In genomic region chr4:102449751-102450352, GRCh38 we compare ENCODE assay signal across 9 cellular contexts. TPM values are rescaled to one million over a fixed set of nuclear protein-coding genes. Genes with fewer than 3 reads are reported as not detected.
A peak's percentile ranks its signal among the peaks of the same experiment; 100 is the strongest.
DNase-seq lines count a peak whose midpoint lies in the region; ATAC-seq, FAIRE-seq and TF ChIP-seq lines count a peak whose summit lies in the region.
"Had no signal": no experiment of that assay in that cellular context is flagged by ENCODE, and none has a peak within 500 bp of the region (broad histone marks: within the 10 kb centered on the region; RNA-seq: fewer than 3 reads in every experiment).

No MANE protein-coding gene starts in this region.

- no peaks in the 10 kb centered on the region for H3K9me2 ChIP-seq in HCT116 (ENCODE audit: insufficient read depth)

- intact Hi-C loops in HCT116 (cut with micrococcal nuclease) = loop anchor here (2.0 to 5.0 kb wide), 4 partner anchors 172 to 642 kb away; partner anchors contain the start of gene UBE2D3
- intact Hi-C loops in left colon (cut with DNase I, micrococcal nuclease) = loop anchor here in 1 of 2 donors (10.0 kb wide), 2 partner anchors 165 to 655 kb away; no protein-coding TSS in a partner anchor

- H3K4me2 ChIP-seq in HCT116 (ENCODE audit: low read length) = no peak overlapping the region
- H3K4me2 ChIP-seq: BLaER1 had no signal

- POLR2A ChIA-PET in HCT116 (lab: Charles Lee) = no interaction called here
- POLR2A ChIA-PET in T-cell (lab: Charles Lee) = no interaction called here

- TF ChIP-seq CTCF in HCT116 (IDR thresholded peaks at IDR 0.05 in 2 of 3, conservative IDR thresholded peaks at IDR 0.05 in 1 of 3; ENCODE audit: borderline replicate concordance in 1 of 3, insufficient read depth in 1 of 3, low read depth in 2 of 3, low read length in 2 of 3) (peak; percentile 54 to 82 (median 80)), bronchial epithelial cell (IDR thresholded peaks at IDR 0.05; ENCODE audit: insufficient read depth, low read length, severe bottlenecking) (peak; percentile 62)

- H3K9me3 ChIP-seq in HCT116 (ENCODE audit: control insufficient read depth in 1 of 2, insufficient read depth in 1 of 2, low read depth in 1 of 2, low read length in 2 of 2) = no peaks in the 10 kb centered on the region
- H3K9me3 ChIP-seq: BLaER1 had no signal

- no peaks in the 10 kb centered on the region for H3K4me1 ChIP-seq in HCT116 (ENCODE audit: control insufficient read depth in 1 of 2, insufficient read depth in 2 of 2, low read length in 2 of 2)

- H3K9ac ChIP-seq in HCT116 (ENCODE audit: low read length) = no peak overlapping the region
- H3K9ac ChIP-seq: BLaER1 had no signal

- no peaks in the 10 kb centered on the region for H3K9me3 Mint-ChIP-seq in T-cell

- peaks cover 0 to 1% of the 10 kb centered on the region in 2 donors for H3K27me3 Mint-ChIP-seq in T-cell

- peak; percentile 88 for TF ChIP-seq RAD21 in HCT116 (IDR thresholded peaks at IDR 0.05; ENCODE audit: low read depth)

- CTCF ChIA-PET in HCT116 (lab: Charles Lee) = interaction anchor here (1.1 to 1.4 kb wide), 3 partner anchors 162 to 559 kb away, joined by 3 to 4 read pairs (median 3); no protein-coding TSS in a partner anchor
- CTCF ChIA-PET in T-cell (lab: Charles Lee) = interaction anchor here in 1 of 2 donors (0.8 to 2.3 kb wide), 5 partner anchors 13 to 559 kb away, joined by 3 to 15 read pairs (median 3); no protein-coding TSS in a partner anchor

- no peak for FAIRE-seq in bronchial epithelial cell (lab: Jason Lieb, UNC)

- no TSS peak for BruUV-seq in HCT116 (replicated peaks; lab: Mats Ljungman, UMichigan)

- H2AFZ ChIP-seq in HCT116 (ENCODE audit: low read depth, low read length, poor library complexity, severe bottlenecking) = no peak overlapping the region

- H3K36me3 ChIP-seq in HCT116 (ENCODE audit: control insufficient read depth in 1 of 2, insufficient read depth in 2 of 2, low read length in 2 of 2) (no peaks in the 10 kb centered on the region), bronchial epithelial cell (ENCODE audit: control insufficient read depth, insufficient read depth, low read length) (no peaks in the 10 kb centered on the region)
- H3K36me3 ChIP-seq: BLaER1 had no signal

- RAD21 ChIA-PET in HCT116 (lab: Charles Lee; ENCODE audit: low non-redundant PET in 1 of 2, low total read pairs in 2 of 2, uncharacterized antibody in 2 of 2, unreplicated experiment in 2 of 2) = interaction anchor here in 1 of 2 experiments (1.6 kb wide), 1 partner anchor 171 kb away, joined by 5 read pairs; no protein-coding TSS in a partner anchor

- H3K27ac ChIP-seq in HCT116 (ENCODE audit: low read depth, low read length) = no peak overlapping the region
- H3K27ac ChIP-seq: BLaER1 had no signal

- H3K27me3 ChIP-seq in HCT116 (ENCODE audit: insufficient read depth, low read length) = no peaks in the 10 kb centered on the region
- no peaks in the 10 kb centered on the region for H3K27me3 ChIP-seq in bronchial epithelial cell (ENCODE audit: control insufficient read depth, insufficient read depth, low read length)
- H3K27me3 ChIP-seq: BLaER1 had no signal

- no peaks in the 10 kb centered on the region for H3K79me2 ChIP-seq in HCT116 (ENCODE audit: insufficient read depth, low read length)

- ATAC-seq in HCT116 (peak; percentile 82), T-cell (replicated peaks in 1 of 4) (peak; percentile 66 to 85 (median 76)), left colon (peak; percentile 91)

- H4K20me1 ChIP-seq in HCT116 (ENCODE audit: insufficient read depth) = no peaks in the 10 kb centered on the region
- H4K20me1 ChIP-seq: BLaER1 had no signal

- peaks cover 9 to 17% (median 16%) of the 10 kb centered on the region in 3 donors for H3K4me1 Mint-ChIP-seq in T-cell

- H3K4me3 Mint-ChIP-seq in T-cell = no peak overlapping the region

- no peak overlapping the region for H3K27ac Mint-ChIP-seq in T-cell

- DNase-seq in NCI-H2171 treated with DMSO at 0.1 percent for 48 hours (lab: John Stamatoyannopoulos, UW) (peak; percentile 40), NCI-H2171 (lab: John Stamatoyannopoulos, UW) (no peak), HCT116 (ENCODE audit: low read depth, low spot score) (peak; percentile 42), NCI-H1417 (lab: John Stamatoyannopoulos, UW) (peak; percentile 29 to 88 (median 63)), T-cell (peak in 33 of 34 experiments; percentile 5 to 62 (median 44)), bronchial epithelial cell (ENCODE audit: low read depth) (peak; percentile 66), left colon (peak in 1 of 2 donors; percentile 24)
- peak; percentile 44 for DNase-seq in stimulated activated CD8-positive, alpha-beta memory T cell treated with anti-CD3 and anti-CD28 coated beads, Interleukin-12 subunit alpha, Interleukin-12 subunit beta, amount 100 ng/mL, for 1 hour (ENCODE audit: low read depth)

- H3K36me3 Mint-ChIP-seq in T-cell = no peaks in the 10 kb centered on the region

- no peak for TF ChIP-seq POLR2A in HCT116 (IDR thresholded peaks at IDR 0.05; ENCODE audit: borderline replicate concordance, extremely low read depth, insufficient read depth, insufficient read length)

- H3K4me3 ChIP-seq in HCT116 (replicated peaks in 1 of 2; ENCODE audit: low read depth in 1 of 2, low read length in 2 of 2) (no peak overlapping the region), bronchial epithelial cell (ENCODE audit: low read depth, low read length) (no peak overlapping the region)
- H3K4me3 ChIP-seq: BLaER1 had no signal

TF ChIP-seq in HCT116, 20 proteins besides CTCF, POLR2A, EP300 and RAD21:
- no peak for TF ChIP-seq ZBTB33 (IDR thresholded peaks at IDR 0.05; ENCODE audit: extremely low read depth, insufficient replicate concordance, low read length)
- peak; percentile 29; the same call in 1 of the 2 replicates for TF ChIP-seq CBX3 (IDR thresholded peaks at IDR 0.05; ENCODE audit: low read depth)

RNA-seq across cellular contexts. Expression of gene NFKB1, which starts 51.3 kb away (rescaled TPM):
- total RNA-seq in HCT116 (2021; ENCODE audit: unreplicated experiment) (29.4 TPM), T-cell (100 to 1,000 TPM in 2 of 5 donors, 10 to 100 TPM in 3; 83.0 to 185 (median 92.1) TPM), bronchial epithelial cell (19.0 and 24.1 TPM in 2 replicates), left colon (10 to 100 TPM; 45.3 to 49.8 TPM)
- 16.2 and 19.8 TPM in 2 replicates for polyA plus RNA-seq in HCT116 (2012)
